Comparison of ENCODE assay signal across 10 cellular contexts in the genomic region with DNA sequence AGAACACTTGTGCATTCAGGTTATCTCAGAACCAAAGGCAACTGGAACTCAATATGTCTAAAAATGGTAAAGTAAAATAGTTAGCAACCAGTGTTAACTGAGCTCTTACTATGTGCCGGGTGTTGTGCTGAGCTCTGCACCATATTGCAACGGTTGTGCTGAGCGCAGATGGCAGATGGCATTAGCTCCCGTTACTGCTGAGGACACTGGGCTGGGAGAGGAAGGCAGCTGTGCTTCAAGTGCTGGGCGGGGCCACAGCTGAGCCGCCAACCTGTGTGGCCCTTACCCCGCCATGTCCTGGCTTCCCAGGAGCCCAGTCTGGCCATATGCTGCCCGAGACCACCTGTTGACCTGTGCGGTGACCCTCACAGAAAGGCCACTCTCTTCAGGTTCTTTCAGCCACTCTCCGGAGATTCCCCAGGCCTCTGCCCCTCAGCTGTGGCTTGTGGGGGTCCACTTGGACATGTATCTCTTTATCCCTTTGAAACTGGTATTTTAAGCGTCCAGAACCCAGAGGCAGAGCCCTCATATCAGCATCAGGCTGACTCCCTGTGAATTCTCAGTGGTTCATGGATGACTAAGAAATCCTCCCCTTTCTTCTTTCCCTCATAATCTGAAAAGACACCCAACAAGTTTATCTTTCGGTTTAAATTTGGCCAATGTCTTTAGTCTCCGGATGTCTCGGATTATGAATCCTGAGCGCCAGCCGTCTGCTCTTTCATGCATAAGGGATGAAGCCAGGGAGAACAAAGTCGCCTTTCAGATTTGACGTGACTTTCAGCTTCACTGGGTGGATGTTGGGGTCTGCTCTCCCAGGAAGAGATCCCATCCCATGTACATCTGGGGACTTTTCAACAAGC. TPM values are rescaled to one million over a fixed set of nuclear protein-coding genes. Genes with fewer than 3 reads are reported as not detected.
DNase-seq lines count a peak whose midpoint lies in the region; ATAC-seq and TF ChIP-seq lines count a peak whose summit lies in the region.
"Had no signal": no experiment of that assay in that cellular context is flagged by ENCODE, and none has a peak within 500 bp of the region (broad histone marks: within the 10 kb centered on the region; RNA-seq: fewer than 3 reads in every experiment).

No MANE protein-coding gene starts in this region.

- no peak overlapping the region for H3K4me3 ChIP-seq in Karpas-422 (ENCODE audit: low read length)

- H2AFZ ChIP-seq in Karpas-422 (ENCODE audit: low read length) = no peak overlapping the region

- no peaks in the 10 kb centered on the region for H3K36me3 ChIP-seq in Karpas-422 (ENCODE audit: insufficient read depth, low read length)

- peaks cover 13% of the 10 kb centered on the region for H3K4me1 ChIP-seq in Karpas-422 (ENCODE audit: low read length)

- H3K9me2 ChIP-seq in Karpas-422 (replicated peaks; ENCODE audit: insufficient read depth, low read length) = no peaks in the 10 kb centered on the region

- H3K4me3 Mint-ChIP-seq in chondrocyte (ENCODE audit: unreplicated experiment) = no peak overlapping the region

- peak overlapping the region; percentile 96 for H3K27ac Mint-ChIP-seq in chondrocyte (ENCODE audit: unreplicated experiment)

- no peaks in the 10 kb centered on the region for H3K36me3 Mint-ChIP-seq in chondrocyte (ENCODE audit: low read depth)

- H3K27ac ChIP-seq in Karpas-422 (ENCODE audit: low read length) = no peak overlapping the region
- H3K27ac ChIP-seq: neutrophil had no signal

- no peaks in the 10 kb centered on the region for H4K20me1 ChIP-seq in Karpas-422 (ENCODE audit: insufficient read depth, low read depth, low read length)

- peaks cover 62% of the 10 kb centered on the region for H3K4me1 Mint-ChIP-seq in chondrocyte (ENCODE audit: low read depth)

- DNase-seq in COLO829 (ENCODE audit: low spot score) (peak; percentile 81), NCI-H510A (lab: John Stamatoyannopoulos, UW) (peak; percentile 60), chondrocyte (ENCODE audit: low spot score) (no peak), omental fat pad (ENCODE audit: low spot score) (no peak), Karpas-422 (no peak), dermis blood vessel endothelial cell (no peak), activated T-cell treated with anti-CD3 and anti-CD28 coated beads for 4 hours (no peak)
- DNase-seq: NCI-H1436 had no signal

- H3K79me2 ChIP-seq in Karpas-422 (ENCODE audit: low read length) = no peaks in the 10 kb centered on the region

- no peak overlapping the region for H3K4me2 ChIP-seq in Karpas-422 (ENCODE audit: low read depth, low read length, poor library complexity, severe bottlenecking)

- H3K27me3 Mint-ChIP-seq in chondrocyte (ENCODE audit: low read depth) = no peaks in the 10 kb centered on the region

- H3K9me3 ChIP-seq in Karpas-422 (ENCODE audit: low read length) = no peaks in the 10 kb centered on the region
- H3K9me3 ChIP-seq: neutrophil had no signal

- TF ChIP-seq CTCF in chondrocyte (IDR thresholded peaks at IDR 0.05) = no peak
- TF ChIP-seq CTCF in omental fat pad (IDR thresholded peaks at IDR 0.05) = no peak

- no peaks in the 10 kb centered on the region for H3K9me3 Mint-ChIP-seq in chondrocyte (ENCODE audit: low read depth)

- ATAC-seq in omental fat pad (ENCODE audit: low FRiP score) = peak; percentile 37
- ATAC-seq in HG03280 (IDR thresholded peaks at IDR 0.05; ENCODE audit: unreplicated experiment) = no peak

- H3K27me3 ChIP-seq in Karpas-422 (ENCODE audit: low read length) = no peaks in the 10 kb centered on the region

- H3K9ac ChIP-seq in Karpas-422 (ENCODE audit: low read length) = no peak overlapping the region

RNA-seq across cellular contexts. Expression of a gene that starts 26.4 kb away (rescaled TPM):
- total RNA-seq in chondrocyte (20.7 to 23.5 TPM (median 23.5 TPM) in 3 replicates), omental fat pad (10 to 100 TPM in 3 of 4 donors, 1 to 10 TPM in 1; 7.1 to 18.7 (median 15.8) TPM), dermis blood vessel endothelial cell (22.0 and 31.8 TPM in 2 replicates)
- total RNA-seq in Karpas-422 (2014; rRNA removed; shearing (Covaris generic); ENCODE audit: low replicate concordance) = not detected in 2 replicates

RNA-seq across cellular contexts. Expression of a gene that starts 46.8 kb away (rescaled TPM):
- total RNA-seq in chondrocyte (10.7 to 11.3 TPM (median 10.9 TPM) in 3 replicates), omental fat pad (10 to 100 TPM; 21.0 to 47.4 (median 24.4) TPM), dermis blood vessel endothelial cell (2.5 and 3.1 TPM in 2 replicates)
- total RNA-seq in Karpas-422 (2014; rRNA removed; shearing (Covaris generic); ENCODE audit: low replicate concordance) = not detected in 2 replicates

Comparison
In these comparisons a context has a peak if more than half of its experiments do, and no peak if none do; other contexts are left out.
1. DNase-seq: peak in COLO829 (single experiment) and NCI-H510A (single experiment); none in chondrocyte (single experiment), omental fat pad (single experiment), Karpas-422 (single experiment), dermis blood vessel endothelial cell (single experiment) and activated T-cell treated with anti-CD3 and anti-CD28 coated beads for 4 hours (single experiment).